Comparison of ENCODE assay signal across 8 cellular contexts in genomic region chr10:116444527-116445142, GRCh38. TPM values are rescaled to one million over a fixed set of nuclear protein-coding genes. Genes with fewer than 3 reads are reported as not detected.
DNase-seq lines count a peak whose midpoint lies in the region; ATAC-seq and TF ChIP-seq lines count a peak whose summit lies in the region.

No MANE protein-coding gene starts in this region.

- H3K27ac Mint-ChIP-seq in activated CD8-positive, alpha-beta T cell treated with anti-CD3 and anti-CD28 coated beads for 36 hours, result no peak overlapping the region

- peak; percentile 9 for DNase-seq in NCI-H2196 (lab: John Stamatoyannopoulos, UW; ENCODE audit: unreplicated experiment)
- no peak for DNase-seq in NCI-H2196 treated with DMSO at 0.1 percent for 48 hours (lab: John Stamatoyannopoulos, UW; ENCODE audit: unreplicated experiment)
- DNase-seq in activated CD8-positive, alpha-beta T cell treated with anti-CD3 and anti-CD28 coated beads for 36 hours, result peak; percentile 25
- DNase-seq in left kidney (ENCODE audit: low read depth, low spot score), result peak; percentile 61
- DNase-seq in NCI-H510A treated with DMSO at 0.1 percent for 48 hours (lab: John Stamatoyannopoulos, UW), result no peak
- no peak for DNase-seq in activated naive CD4-positive, alpha-beta T cell treated with anti-CD3 and anti-CD28 coated beads, Interleukin-2, amount 50 U/mL, for 16 hours

- peak; percentile 73 for TF ChIP-seq CTCF in activated CD8-positive, alpha-beta T cell treated with anti-CD3 and anti-CD28 coated beads for 36 hours (IDR thresholded peaks at IDR 0.05)

- H3K9me3 Mint-ChIP-seq in activated CD8-positive, alpha-beta T cell treated with anti-CD3 and anti-CD28 coated beads for 36 hours, result no peaks in the 10 kb centered on the region

- CTCF ChIA-PET in activated CD8-positive, alpha-beta T cell treated with anti-CD3 and anti-CD28 coated beads for 36 hours (lab: Charles Lee), result interaction anchor here (0.6 to 1.0 kb wide), 3 partner anchors 31 to 730 kb away, joined by 3 to 4 read pairs (median 3); no protein-coding TSS in a partner anchor

- H3K27me3 Mint-ChIP-seq in activated CD8-positive, alpha-beta T cell treated with anti-CD3 and anti-CD28 coated beads for 36 hours, result peaks cover 3% of the 10 kb centered on the region

- intact Hi-C loops in activated CD8-positive, alpha-beta T cell treated with anti-CD3 and anti-CD28 coated beads for 36 hours (cut with micrococcal nuclease), result loop anchor here (5.0 kb wide), 1 partner anchor 48 kb away; no protein-coding TSS in a partner anchor

- no peaks in the 10 kb centered on the region for H3K36me3 Mint-ChIP-seq in activated CD8-positive, alpha-beta T cell treated with anti-CD3 and anti-CD28 coated beads for 36 hours (ENCODE audit: low read depth)

- POLR2A ChIA-PET in activated CD8-positive, alpha-beta T cell treated with anti-CD3 and anti-CD28 coated beads for 36 hours (lab: Charles Lee), result no interaction called here

- peak; percentile 90 for ATAC-seq in GM19395 (IDR thresholded peaks at IDR 0.05; ENCODE audit: unreplicated experiment)
- ATAC-seq in HG03575 (IDR thresholded peaks at IDR 0.05; ENCODE audit: extremely low read depth, insufficient number of reproducible peaks, low FRiP score, unreplicated experiment), result peak; percentile 89
- ATAC-seq in activated CD8-positive, alpha-beta T cell treated with anti-CD3 and anti-CD28 coated beads for 36 hours, result no peak

- H3K4me3 Mint-ChIP-seq in activated CD8-positive, alpha-beta T cell treated with anti-CD3 and anti-CD28 coated beads for 36 hours, result no peak overlapping the region

- no peaks in the 10 kb centered on the region for H3K4me1 Mint-ChIP-seq in activated CD8-positive, alpha-beta T cell treated with anti-CD3 and anti-CD28 coated beads for 36 hours (ENCODE audit: low read depth)

RNA-seq across cellular contexts. Expression of gene PNLIPRP3, which starts 17.0 kb away (rescaled TPM):
- not detected for total RNA-seq in activated CD8-positive, alpha-beta T cell treated with anti-CD3 and anti-CD28 coated beads for 36 hours

Comparison
In these comparisons a context has a peak if more than half of its experiments do, and no peak if none do; other contexts are left out.
1. DNase-seq: peak in NCI-H2196 (single experiment), activated CD8-positive, alpha-beta T cell treated with anti-CD3 and anti-CD28 coated beads for 36 hours (single experiment) and left kidney (single experiment); none in NCI-H2196 treated with DMSO at 0.1 percent for 48 hours (single experiment), NCI-H510A treated with DMSO at 0.1 percent for 48 hours (single experiment) and activated naive CD4-positive, alpha-beta T cell treated with anti-CD3 and anti-CD28 coated beads, Interleukin-2, amount 50 U/mL, for 16 hours (single experiment).